29 cellular contexts compared by ENCODE assay signal in genomic region chr22:37358917-37359316, GRCh38.
"Had no signal": no experiment of that assay in that cellular context is flagged by ENCODE, and none has a peak within 500 bp of the region (broad histone marks: within the 10 kb centered on the region; RNA-seq: fewer than 3 reads in every experiment).

No MANE protein-coding gene starts in this region.

- H3K36me3 ChIP-seq: adrenal gland, cardiac muscle cell, esophagus muscularis mucosa, left lung, lower lobe of right lung, ovary, right lobe of liver, transverse colon had no signal

- DNase-seq: activated CD4-positive, alpha-beta memory T cell treated with anti-CD3 and anti-CD28 coated beads for 36 hours; activated CD4-positive, alpha-beta T cell treated with anti-CD3 and anti-CD28 coated beads for 48 hours; activated CD8-positive, alpha-beta memory T cell treated with anti-CD3 and anti-CD28 coated beads, Interleukin-2, amount 50 U/mL, for 4 hours; activated effector memory CD4-positive, alpha-beta T cell treated with anti-CD3 and anti-CD28 coated beads, Interleukin-2, amount 50 U/mL, for 16 hours; activated naive CD4-positive, alpha-beta T cell treated with anti-CD3 and anti-CD28 coated beads for 36 hours; activated naive CD8-positive, alpha-beta T cell treated with anti-CD3 and anti-CD28 coated beads for 36 hours; activated T-cell treated with anti-CD3 and anti-CD28 coated beads, Interleukin-2, amount 50 U/mL, for 1 hour; adrenal gland; aorta; body of pancreas; cortex of kidney; effector memory CD8-positive, alpha-beta T cell; left lung; lower lobe of right lung; mesenchymal stem cell; mucosa of descending colon; ovary; right lobe of liver; stimulated activated CD4-positive, alpha-beta T cell treated with anti-CD3 and anti-CD28 coated beads, Interleukin-2, amount 100 ng/mL, for 48 hours; stimulated activated naive CD4-positive, alpha-beta T cell treated with Interleukin-2 at 50 U/mL for 16 hours; transverse colon had no signal

- H3K4me1 ChIP-seq: adrenal gland, body of pancreas, esophagus muscularis mucosa, left lung, lower lobe of right lung, right lobe of liver, transverse colon had no signal

- H3K9me3 Mint-ChIP-seq: activated CD4-positive, alpha-beta memory T cell treated with anti-CD3 and anti-CD28 coated beads for 36 hours; activated naive CD4-positive, alpha-beta T cell treated with anti-CD3 and anti-CD28 coated beads for 36 hours; activated naive CD8-positive, alpha-beta T cell treated with anti-CD3 and anti-CD28 coated beads for 36 hours; activated T-helper 1 cell treated with anti-CD3 and anti-CD28 coated beads, Interleukin-12 subunit alpha, Interleukin-12 subunit beta, Interleukin-2, Interleukin-4 antibody, amounts not matched to agents 30 ng/mL and 10 ng/mL and 1 ng/mL, durations not matched to agents 14 hours and 24 hours and 36 hours; effector memory CD8-positive, alpha-beta T cell; natural killer cell treated with Interleukin-12 subunit alpha and Interleukin-12 subunit beta and Interleukin-15 and Interleukin-18, amount 100 ng/mL, for 72 hours had no signal

- H3K27me3 Mint-ChIP-seq: activated CD4-positive, alpha-beta memory T cell treated with anti-CD3 and anti-CD28 coated beads for 36 hours; activated naive CD8-positive, alpha-beta T cell treated with anti-CD3 and anti-CD28 coated beads for 36 hours had no signal

- H3K4me3 Mint-ChIP-seq: activated CD4-positive, alpha-beta memory T cell treated with anti-CD3 and anti-CD28 coated beads for 36 hours; activated naive CD4-positive, alpha-beta T cell treated with anti-CD3 and anti-CD28 coated beads for 36 hours; activated naive CD8-positive, alpha-beta T cell treated with anti-CD3 and anti-CD28 coated beads for 36 hours; activated T-helper 1 cell treated with anti-CD3 and anti-CD28 coated beads, Interleukin-12 subunit alpha, Interleukin-12 subunit beta, Interleukin-2, Interleukin-4 antibody, amounts not matched to agents 30 ng/mL and 10 ng/mL and 1 ng/mL, durations not matched to agents 14 hours and 24 hours and 36 hours; effector memory CD8-positive, alpha-beta T cell; natural killer cell treated with Interleukin-12 subunit alpha and Interleukin-12 subunit beta and Interleukin-15 and Interleukin-18, amount 100 ng/mL, for 72 hours had no signal

- H3K27ac ChIP-seq: adrenal gland, body of pancreas, cardiac muscle cell, esophagus muscularis mucosa, left lung, lower lobe of right lung, ovary, right lobe of liver, transverse colon, VCaP had no signal

- H3K4me3 ChIP-seq: adrenal gland, body of pancreas, cardiac muscle cell, esophagus muscularis mucosa, left lung, lower lobe of right lung, mucosa of descending colon, ovary, right lobe of liver, transverse colon had no signal

- H3K27me3 ChIP-seq: adrenal gland, body of pancreas, left lung, ovary, right lobe of liver had no signal

- FAIRE-seq: frontal cortex, islet of Langerhans had no signal

- H3K27ac Mint-ChIP-seq: activated CD4-positive, alpha-beta memory T cell treated with anti-CD3 and anti-CD28 coated beads for 36 hours; activated naive CD4-positive, alpha-beta T cell treated with anti-CD3 and anti-CD28 coated beads for 36 hours; activated naive CD8-positive, alpha-beta T cell treated with anti-CD3 and anti-CD28 coated beads for 36 hours; effector memory CD8-positive, alpha-beta T cell; natural killer cell treated with Interleukin-12 subunit alpha and Interleukin-12 subunit beta and Interleukin-15 and Interleukin-18, amount 100 ng/mL, for 72 hours; progenitor cell of endocrine pancreas had no signal

- H3K36me3 Mint-ChIP-seq: activated CD4-positive, alpha-beta memory T cell treated with anti-CD3 and anti-CD28 coated beads for 36 hours; activated naive CD8-positive, alpha-beta T cell treated with anti-CD3 and anti-CD28 coated beads for 36 hours; natural killer cell treated with Interleukin-12 subunit alpha and Interleukin-12 subunit beta and Interleukin-15 and Interleukin-18, amount 100 ng/mL, for 72 hours had no signal
